Comparison of ENCODE assay signal across 30 cellular contexts in genomic region chr13:95524270-95524901, GRCh38. TPM values are rescaled to one million over a fixed set of nuclear protein-coding genes. Genes with fewer than 3 reads are reported as not detected.
DNase-seq lines count a peak whose midpoint lies in the region; ATAC-seq, FAIRE-seq and TF ChIP-seq lines count a peak whose summit lies in the region.
"Had no signal": no experiment of that assay in that cellular context is flagged by ENCODE, and none has a peak within 500 bp of the region (broad histone marks: within the 10 kb centered on the region; RNA-seq: fewer than 3 reads in every experiment).

No MANE protein-coding gene starts in this region.

- no peak for TF ChIP-seq POLR2A in NB4 (IDR thresholded peaks at IDR 0.05; ENCODE audit: extremely low read depth, insufficient read length)

- H3K4me3 ChIP-seq in NB4 (ENCODE audit: low read depth, low read length), result no peak overlapping the region
- no peak overlapping the region for H3K4me3 ChIP-seq in bronchial epithelial cell (ENCODE audit: low read depth, low read length)
- H3K4me3 ChIP-seq: dorsolateral prefrontal cortex, HAP-1, heart right ventricle, MG63, spleen, transverse colon had no signal

- no peak for ATAC-seq in GM19023 (IDR thresholded peaks at IDR 0.05; ENCODE audit: unreplicated experiment)
- ATAC-seq: heart right ventricle, left cardiac atrium had no signal

- H3K27me3 ChIP-seq in bronchial epithelial cell (ENCODE audit: control insufficient read depth, insufficient read depth, low read length), result no peaks in the 10 kb centered on the region
- H3K27me3 ChIP-seq: heart right ventricle, spleen, transverse colon had no signal

- FAIRE-seq in bronchial epithelial cell (lab: Jason Lieb, UNC), result no peak
- FAIRE-seq in GM19239 (lab: Jason Lieb, UNC), result no peak
- FAIRE-seq: endothelial cell of umbilical vein, G401.6 had no signal

- DNase-seq in SIG-M5 treated with dmso at 0.1 percent for 504 hours (lab: John Stamatoyannopoulos, UW; ENCODE audit: unreplicated experiment) (peak; percentile 48), SIG-M5 (lab: John Stamatoyannopoulos, UW) (no peak), NB4 (ENCODE audit: low read depth) (peak; percentile 68), bronchial epithelial cell (ENCODE audit: low read depth) (peak; percentile 98), iris pigment epithelial cell (ENCODE audit: low read depth) (peak; percentile 71), GM19239 (ENCODE audit: insufficient read length, low spot score) (no peak)
- no peak for DNase-seq in central memory CD4-positive, alpha-beta T cell
- DNase-seq: 8988T; activated CD8-positive, alpha-beta memory T cell treated with anti-CD3 and anti-CD28 coated beads for 24 hours; activated effector memory CD4-positive, alpha-beta T cell treated with anti-CD3 and anti-CD28 coated beads, Interleukin-2, amount 50 U/mL, for 16 hours; activated naive CD8-positive, alpha-beta T cell treated with anti-CD3 and anti-CD28 coated beads, Interleukin-2, amount 10 ng/mL, durations not matched to agents 7 days and 5 days; activated T-cell treated with anti-CD3 and anti-CD28 coated beads, Interleukin-2, amount 50 U/mL, for 1 hour; dorsolateral prefrontal cortex; heart right ventricle; KBM-7; left cardiac atrium; MG63; NCI-H187; NCI-H2171 treated with DMSO at 0.1 percent for 48 hours; NCI-H526 treated with DMSO at 0.1 percent for 48 hours; SK-N-SH; spleen; T-helper 2 cell; transverse colon had no signal

- no peak for TF ChIP-seq CTCF in NB4 (IDR thresholded peaks at IDR 0.05; ENCODE audit: low read depth, low read length)
- no peak for TF ChIP-seq CTCF in bronchial epithelial cell (IDR thresholded peaks at IDR 0.05; ENCODE audit: insufficient read depth, low read length, severe bottlenecking)

- no peaks in the 10 kb centered on the region for H3K36me3 ChIP-seq in bronchial epithelial cell (ENCODE audit: control insufficient read depth, insufficient read depth, low read length)
- H3K36me3 ChIP-seq: HAP-1, heart right ventricle, MG63, spleen, transverse colon had no signal

RNA-seq across cellular contexts. Expression of gene CLDN10, which starts 28.1 kb away (rescaled TPM):
- total RNA-seq in bronchial epithelial cell, result 0.51 TPM in 1 of 2 replicates, not detected in the other
- total RNA-seq: activated naive CD8-positive, alpha-beta T cell treated with anti-CD3 and anti-CD28 coated beads, Interleukin-2, amount 10 ng/mL, durations not matched to agents 7 days and 5 days; HT-29; left cardiac atrium; RPMI7951; transverse colon had no signal

Comparison
In these comparisons a context has a peak if more than half of its experiments do, and no peak if none do; other contexts are left out.
1. DNase-seq: peak in SIG-M5 treated with dmso at 0.1 percent for 504 hours (single experiment), NB4 (single experiment), bronchial epithelial cell (single experiment) and iris pigment epithelial cell (single experiment); none in SIG-M5 (single experiment), GM19239 (single experiment) and central memory CD4-positive, alpha-beta T cell (single experiment).